8 cellular contexts compared by ENCODE assay signal in genomic region chr5:146878471-146879172, GRCh38. TPM values are rescaled to one million over a fixed set of nuclear protein-coding genes. Genes with fewer than 3 reads are reported as not detected.
A peak's percentile ranks its signal among the peaks of the same experiment; 100 is the strongest.
DNase-seq lines count a peak whose midpoint lies in the region; ATAC-seq and TF ChIP-seq lines count a peak whose summit lies in the region.

TSS of gene PPP2R2B (minus strand) at chr5:146878757.

- peaks cover 30% of the 10 kb centered on the region for H3K27me3 Mint-ChIP-seq in activated CD4-positive, alpha-beta T cell treated with anti-CD3 and anti-CD28 coated beads for 36 hours
- peaks cover 33% of the 10 kb centered on the region for H3K27me3 Mint-ChIP-seq in stimulated activated naive CD8-positive, alpha-beta T cell treated with anti-CD3 and anti-CD28 coated beads, Interleukin-15, amount 100 ng/mL, for 72 hours

- DNase-seq in activated CD4-positive, alpha-beta T cell treated with anti-CD3 and anti-CD28 coated beads for 36 hours = peak; percentile 78
- DNase-seq in activated CD4-positive, alpha-beta T cell treated with anti-CD3 and anti-CD28 coated beads for 1 hour = no peak
- peak; percentile 58 for DNase-seq in NCI-H2171 (lab: John Stamatoyannopoulos, UW)
- DNase-seq in activated T-cell treated with anti-CD3 and anti-CD28 coated beads for 48 hours (ENCODE audit: low read depth) = peak; percentile 17
- DNase-seq in epithelial cell of esophagus (ENCODE audit: low read depth) = peak; percentile 52
- DNase-seq in mucosa of descending colon = peak; percentile 21 to 65 (median 31)
- peak; percentile 46 to 48 for DNase-seq in stimulated activated naive CD8-positive, alpha-beta T cell treated with anti-CD3 and anti-CD28 coated beads, Interleukin-15, amount 100 ng/mL, for 72 hours
- DNase-seq in OCI-M2 (lab: John Stamatoyannopoulos, UW; ENCODE audit: unreplicated experiment) = no peak

- no peaks in the 10 kb centered on the region for H3K36me3 Mint-ChIP-seq in activated CD4-positive, alpha-beta T cell treated with anti-CD3 and anti-CD28 coated beads for 36 hours (ENCODE audit: low read depth)

- CTCF ChIA-PET in activated CD4-positive, alpha-beta T cell treated with anti-CD3 and anti-CD28 coated beads for 36 hours (lab: Charles Lee) = interaction anchor here (0.6 to 1.3 kb wide), 2 partner anchors 23 to 125 kb away, joined by 3 to 5 read pairs; no protein-coding TSS in a partner anchor

- TF ChIP-seq CTCF in epithelial cell of esophagus (IDR thresholded peaks at IDR 0.05; ENCODE audit: insufficient read depth, low read depth, low read length, missing control alignments) = no peak
- no peak for TF ChIP-seq CTCF in mucosa of descending colon (IDR thresholded peaks at IDR 0.05)

- no peaks in the 10 kb centered on the region for H3K36me3 ChIP-seq in mucosa of descending colon (ENCODE audit: low read depth)

- peaks cover 8% of the 10 kb centered on the region for H3K4me1 Mint-ChIP-seq in activated CD4-positive, alpha-beta T cell treated with anti-CD3 and anti-CD28 coated beads for 36 hours
- H3K4me1 Mint-ChIP-seq in stimulated activated naive CD8-positive, alpha-beta T cell treated with anti-CD3 and anti-CD28 coated beads, Interleukin-15, amount 100 ng/mL, for 72 hours = peaks cover 10% of the 10 kb centered on the region

- H3K4me1 ChIP-seq in mucosa of descending colon (ENCODE audit: low read depth) = peaks cover 5% of the 10 kb centered on the region

- H3K4me3 ChIP-seq in epithelial cell of esophagus (ENCODE audit: low read length) (peak within 1 kb of the TSS; percentile 43), mucosa of descending colon (no peak within 1 kb of the TSS)

- peak; percentile 84 for ATAC-seq in activated CD4-positive, alpha-beta T cell treated with anti-CD3 and anti-CD28 coated beads for 36 hours
- peak; percentile 73 for ATAC-seq in mucosa of descending colon
- peak; percentile 79 for ATAC-seq in stimulated activated naive CD8-positive, alpha-beta T cell treated with anti-CD3 and anti-CD28 coated beads, Interleukin-15, amount 100 ng/mL, for 72 hours

- H3K4me3 Mint-ChIP-seq in activated CD4-positive, alpha-beta T cell treated with anti-CD3 and anti-CD28 coated beads for 36 hours = peak within 1 kb of the TSS; percentile 79
- H3K4me3 Mint-ChIP-seq in stimulated activated naive CD8-positive, alpha-beta T cell treated with anti-CD3 and anti-CD28 coated beads, Interleukin-15, amount 100 ng/mL, for 72 hours = peak within 1 kb of the TSS; percentile 83 to 89

- no peak within 1 kb of the TSS for H3K27ac Mint-ChIP-seq in activated CD4-positive, alpha-beta T cell treated with anti-CD3 and anti-CD28 coated beads for 36 hours
- H3K27ac Mint-ChIP-seq in stimulated activated naive CD8-positive, alpha-beta T cell treated with anti-CD3 and anti-CD28 coated beads, Interleukin-15, amount 100 ng/mL, for 72 hours = peak within 1 kb of the TSS in 1 of 2 donors; percentile 44

- no peaks in the 10 kb centered on the region for H3K9me3 Mint-ChIP-seq in activated CD4-positive, alpha-beta T cell treated with anti-CD3 and anti-CD28 coated beads for 36 hours (ENCODE audit: low read depth)
- no peaks in the 10 kb centered on the region for H3K9me3 Mint-ChIP-seq in stimulated activated naive CD8-positive, alpha-beta T cell treated with anti-CD3 and anti-CD28 coated beads, Interleukin-15, amount 100 ng/mL, for 72 hours

- POLR2A ChIA-PET in activated CD4-positive, alpha-beta T cell treated with anti-CD3 and anti-CD28 coated beads for 36 hours (lab: Charles Lee) = no interaction called here

- intact Hi-C loops in activated CD4-positive, alpha-beta T cell treated with anti-CD3 and anti-CD28 coated beads for 36 hours (cut with DNase I, micrococcal nuclease) = no loop called here
- intact Hi-C loops in mucosa of descending colon (cut with DNase I, micrococcal nuclease) = no loop called here

- no peaks in the 10 kb centered on the region for H3K9me3 ChIP-seq in mucosa of descending colon

RNA-seq across cellular contexts. Expression of gene PPP2R2B, which starts in this region (rescaled TPM):
- total RNA-seq in activated CD4-positive, alpha-beta T cell treated with anti-CD3 and anti-CD28 coated beads for 36 hours = under 1 TPM; 0.40 to 0.85 TPM
- 1 to 10 TPM in 2 of 3 donors, under 1 TPM in 1; 0.99 to 5.9 (median 1.2) TPM for total RNA-seq in mucosa of descending colon

Comparison
In these comparisons a context has a peak if more than half of its experiments do, and no peak if none do; other contexts are left out.
1. Peak in DNase-seq and ATAC-seq in activated CD4-positive, alpha-beta T cell treated with anti-CD3 and anti-CD28 coated beads for 36 hours; RNA of the gene not detected or under 1 TPM.
2. DNase-seq: peak in NCI-H2171 (single experiment), activated T-cell treated with anti-CD3 and anti-CD28 coated beads for 48 hours (single experiment), epithelial cell of esophagus (single experiment), mucosa of descending colon (3 of 3) and stimulated activated naive CD8-positive, alpha-beta T cell treated with anti-CD3 and anti-CD28 coated beads, Interleukin-15, amount 100 ng/mL, for 72 hours (2 of 2); none in activated CD4-positive, alpha-beta T cell treated with anti-CD3 and anti-CD28 coated beads for 1 hour (single experiment) and OCI-M2 (single experiment).
3. Peak in every context shown above with its lines, with median percentiles within 50 percentile points of each other: ATAC-seq.